ENCODE assay signal across 1 cellular context in genomic region chr11:75352417-75353206, GRCh38.
TF ChIP-seq lines count a peak whose summit lies in the region.

No MANE protein-coding gene starts in this region.

TF ChIP-seq in HEK293, 187 proteins besides CTCF, POLR2A, EP300 and RAD21 (continued from another document):
- TF ChIP-seq ZNF664 (tag by site-specific recombination; IDR thresholded peaks at IDR 0.05) = no peak
